Comparison of ENCODE assay signal across 8 cellular contexts in the genomic region with DNA sequence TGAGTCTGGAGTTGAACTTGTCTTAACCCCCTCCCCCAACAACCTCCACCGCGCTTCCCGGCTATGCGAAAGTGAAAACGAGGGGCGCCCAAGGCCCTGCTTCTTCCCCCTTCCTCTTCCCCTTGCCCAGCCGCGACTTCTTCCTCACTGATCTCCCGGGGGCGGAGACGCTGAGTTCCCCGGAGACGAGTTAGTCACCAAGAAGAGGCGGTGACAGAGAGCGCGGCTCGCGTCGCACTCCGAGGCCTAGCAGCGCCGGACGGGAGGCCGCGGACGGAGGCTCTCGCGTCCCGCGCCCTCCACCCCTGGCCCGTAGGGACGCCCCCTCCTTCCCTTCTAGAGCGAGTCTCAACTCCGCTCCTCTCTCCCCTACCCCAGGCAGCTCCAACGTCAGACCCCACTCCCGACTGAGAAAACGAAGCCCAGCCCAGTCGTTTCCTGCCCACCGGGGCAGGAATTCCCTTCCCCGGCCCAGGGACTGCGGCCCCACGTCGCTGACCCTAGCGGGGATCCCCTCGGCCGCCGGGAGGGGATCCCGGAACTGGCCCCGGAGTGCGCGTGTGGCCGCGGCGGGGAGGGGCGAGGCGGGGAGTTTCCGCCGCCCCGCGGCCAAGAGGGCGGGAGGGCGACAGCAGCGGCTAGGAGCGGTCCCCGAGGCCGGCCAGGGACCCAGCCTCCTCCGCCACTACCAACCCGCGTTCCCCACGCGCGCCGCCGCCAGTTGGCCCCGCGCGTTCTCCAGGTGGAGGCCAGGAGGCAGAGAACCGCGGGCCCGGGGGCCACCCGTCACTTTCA. TPM values are rescaled to one million over a fixed set of nuclear protein-coding genes. Genes with fewer than 3 reads are reported as not detected.
A peak's percentile ranks its signal among the peaks of the same experiment; 100 is the strongest.
DNase-seq lines count a peak whose midpoint lies in the region; ATAC-seq and TF ChIP-seq lines count a peak whose summit lies in the region.

No MANE protein-coding gene starts in this region.

- H2AFZ ChIP-seq in osteoblast (ENCODE audit: low read length): peak overlapping the region; percentile 91

- TF ChIP-seq CTCF in glutamatergic neuron (IDR thresholded peaks at IDR 0.05; ENCODE audit: partially characterized antibody, unreplicated experiment) (no peak), osteoblast (IDR thresholded peaks at IDR 0.05; ENCODE audit: extremely low read depth, low read depth, low read length) (no peak), thyroid gland (IDR thresholded peaks at IDR 0.05) (peak in 1 of 6 experiments; percentile 1)

- H3K27me3 ChIP-seq in osteoblast (ENCODE audit: insufficient read depth, low read length): no peaks in the 10 kb centered on the region
- H3K27me3 ChIP-seq in thyroid gland: no peaks in the 10 kb centered on the region

- H3K4me2 ChIP-seq in osteoblast (ENCODE audit: insufficient read depth, low read length): peak overlapping the region; percentile 100

- H3K4me3 ChIP-seq in SK-N-MC: peak overlapping the region; percentile 86
- peak overlapping the region; percentile 92 for H3K4me3 ChIP-seq in osteoblast (ENCODE audit: insufficient read depth, low read length)
- H3K4me3 ChIP-seq in thyroid gland (replicated peaks in 1 of 3): peak overlapping the region; percentile 81 to 96 (median 89)

- H3K9me3 ChIP-seq in SK-N-MC (ENCODE audit: low read depth, low read length) (no peaks in the 10 kb centered on the region), osteoblast (ENCODE audit: low read depth, low read length) (no peaks in the 10 kb centered on the region), thyroid gland (no peaks in the 10 kb centered on the region)

- peaks cover 52% of the 10 kb centered on the region for H3K79me2 ChIP-seq in osteoblast (ENCODE audit: insufficient read depth, low read length)

- H3K4me3 Mint-ChIP-seq in glutamatergic neuron (ENCODE audit: unreplicated experiment): peak overlapping the region; percentile 89

- H3K9ac ChIP-seq in SK-N-MC (ENCODE audit: insufficient read length): peak overlapping the region; percentile 93

- no peaks in the 10 kb centered on the region for H3K36me3 Mint-ChIP-seq in glutamatergic neuron (ENCODE audit: unreplicated experiment)

- intact Hi-C loops in thyroid gland (cut with DNase I): loop anchor here (10.0 kb wide), 1 partner anchor 541 kb away; no protein-coding TSS in a partner anchor

- peak in 1 of 2 donors; percentile 81 for TF ChIP-seq POLR2A in thyroid gland (IDR thresholded peaks at IDR 0.05)

- 0% methylated on average over 27 to 62 of the region's 81 CpGs for WGBS in thyroid gland, 2 donors

- ATAC-seq in GM21786 (IDR thresholded peaks at IDR 0.05; ENCODE audit: unreplicated experiment): peak; percentile 58

- peaks cover 5% of the 10 kb centered on the region for H3K27me3 Mint-ChIP-seq in glutamatergic neuron (ENCODE audit: unreplicated experiment)

- H3K27ac ChIP-seq in SK-N-MC (peak overlapping the region; percentile 80), osteoblast (ENCODE audit: low read depth, low read length) (peak overlapping the region; percentile 86), thyroid gland (peak overlapping the region; percentile 96 to 100 (median 99))

- H3K4me1 Mint-ChIP-seq in glutamatergic neuron (ENCODE audit: low read depth, unreplicated experiment): peaks cover 2% of the 10 kb centered on the region

- peaks cover 31% of the 10 kb centered on the region for H3K36me3 ChIP-seq in SK-N-MC (ENCODE audit: insufficient read depth, low read length)
- H3K36me3 ChIP-seq in osteoblast (ENCODE audit: insufficient read depth, low read length): no peaks in the 10 kb centered on the region
- no peaks in the 10 kb centered on the region for H3K36me3 ChIP-seq in thyroid gland

- H3K27ac Mint-ChIP-seq in glutamatergic neuron (ENCODE audit: unreplicated experiment): peak overlapping the region; percentile 75

- H3K4me1 ChIP-seq in osteoblast (ENCODE audit: insufficient read depth, low read length) (peaks cover 3% of the 10 kb centered on the region), thyroid gland (peaks cover 8 to 10% of the 10 kb centered on the region in 2 donors)

- peaks cover 3% of the 10 kb centered on the region for H4K20me1 ChIP-seq in osteoblast (ENCODE audit: insufficient read depth, low read length)

- peaks cover 12% of the 10 kb centered on the region for H3K9me3 Mint-ChIP-seq in glutamatergic neuron (ENCODE audit: unreplicated experiment)

- in situ Hi-C loops in G401 (cut with HindIII; ENCODE audit: low sequenced_read_pairs): no loop called here

- DNase-seq in G401 (ENCODE audit: low spot score): peak; percentile 45
- peak; percentile 69 for DNase-seq in KG1 (lab: John Stamatoyannopoulos, UW)
- DNase-seq in SK-N-MC (ENCODE audit: low read depth, low spot score): no peak
- peak; percentile 86 for DNase-seq in activated naive CD4-positive, alpha-beta T cell treated with anti-CD3 and anti-CD28 coated beads, Interleukin-2, amount 50 U/mL, for 16 hours
- peak; percentile 78 for DNase-seq in glutamatergic neuron
- DNase-seq in osteoblast (ENCODE audit: insufficient read length, low spot score, missing footprints): peak; percentile 92
- peak; percentile 82 to 85 for DNase-seq in thyroid gland

RNA-seq across cellular contexts. Expression of gene BAZ1A, which starts 1.4 kb away (rescaled TPM):
- total RNA-seq in G401 (2014; rRNA removed; shearing (Covaris generic)): 9.1 and 13.7 TPM in 2 replicates
- 41.3 TPM for total RNA-seq in glutamatergic neuron (ENCODE audit: unreplicated experiment)
- 23.9 and 25.9 TPM in 2 replicates for total RNA-seq in osteoblast
- 10 to 100 TPM; 16.7 to 29.8 (median 28.4) TPM for total RNA-seq in thyroid gland
